Comparison of ENCODE assay signal across 24 cellular contexts in genomic region chr4:110628321-110629213, GRCh38. TPM values are rescaled to one million over a fixed set of nuclear protein-coding genes. Genes with fewer than 3 reads are reported as not detected.
DNase-seq lines count a peak whose midpoint lies in the region; TF ChIP-seq lines count a peak whose summit lies in the region.
"Had no signal": no experiment of that assay in that cellular context is flagged by ENCODE, and none has a peak within 500 bp of the region (broad histone marks: within the 10 kb centered on the region; RNA-seq: fewer than 3 reads in every experiment).

No MANE protein-coding gene starts in this region.

- CTCF ChIA-PET in A673 (lab: Charles Lee) = no interaction called here

- intact Hi-C loops in activated T-helper 1 cell treated with anti-CD3 and anti-CD28 coated beads, Interleukin-12 subunit alpha, Interleukin-12 subunit beta, Interleukin-2, Interleukin-4 antibody, amounts not matched to agents 30 ng/mL and 10 ng/mL and 1 ng/mL, durations not matched to agents 14 hours and 24 hours and 36 hours (cut with micrococcal nuclease) = loop anchor here (5.0 kb wide), 1 partner anchor 1889 kb away; the partner anchor contains the start of gene NEUROG2
- intact Hi-C loops in A673 (cut with micrococcal nuclease; ENCODE audit: unreplicated experiment) = no loop called here

- H2BK12ac ChIP-seq in trophoblast cell (ENCODE audit: low read length) = no peak overlapping the region

- H3K4me1 ChIP-seq in trophoblast cell (ENCODE audit: control insufficient read depth in 1 of 2, insufficient read depth in 2 of 2, low read length in 2 of 2) (peaks cover 8 to 10% of the 10 kb centered on the region in 2 experiments), A673 (ENCODE audit: insufficient read depth, low read length, poor library complexity, severe bottlenecking) (peaks cover 13% of the 10 kb centered on the region)

- H3K4me2 ChIP-seq in trophoblast cell (ENCODE audit: low read length) = peak overlapping the region; percentile 30

- no peak overlapping the region for H3K4me3 Mint-ChIP-seq in activated T-helper 1 cell treated with anti-CD3 and anti-CD28 coated beads, Interleukin-12 subunit alpha, Interleukin-12 subunit beta, Interleukin-2, Interleukin-4 antibody, amounts not matched to agents 30 ng/mL and 10 ng/mL and 1 ng/mL, durations not matched to agents 14 hours and 24 hours and 36 hours
- H3K4me3 Mint-ChIP-seq: activated naive CD4-positive, alpha-beta T cell treated with anti-CD3 and anti-CD28 coated beads, Interleukin-2, amount 50 U/mL, for 24 hours had no signal

- no peak overlapping the region for H2AFZ ChIP-seq in trophoblast cell (ENCODE audit: insufficient read depth, low read length, poor library complexity)

- peaks cover 77% of the 10 kb centered on the region for H3K27me3 ChIP-seq in trophoblast cell (ENCODE audit: insufficient read depth, low read length)
- H3K27me3 ChIP-seq in A673 (replicated peaks; ENCODE audit: insufficient read depth, low read depth, low read length, poor library complexity) = peaks cover 4% of the 10 kb centered on the region
- H3K27me3 ChIP-seq: MG63 had no signal

- H3K9ac ChIP-seq in trophoblast cell (ENCODE audit: low read length) = no peak overlapping the region

- no peak for TF ChIP-seq CTCF in A673 (conservative IDR thresholded peaks at IDR 0.05; ENCODE audit: low read depth, low read length)

- no peak overlapping the region for H2BK120ac ChIP-seq in trophoblast cell (ENCODE audit: insufficient read depth, low read length, poor library complexity)

- WGBS in trophoblast cell (ENCODE audit: extremely low coverage, insufficient coverage, insufficient read length) = no CpG with 5 or more reads among the region's 33 CpGs

- no peak overlapping the region for H4K91ac ChIP-seq in trophoblast cell (ENCODE audit: low read depth, low read length)

- DNase-seq in NCI-H748 (lab: John Stamatoyannopoulos, UW; ENCODE audit: unreplicated experiment) (peak; percentile 24), NCI-H748 treated with DMSO at 0.1 percent for 48 hours (lab: John Stamatoyannopoulos, UW) (no peak), trophoblast cell (peak in 1 of 2 donors; percentile 22), NCI-H69 (lab: John Stamatoyannopoulos, UW) (no peak), DMS 273 treated with DMSO at 0.1 percent for 48 hours (lab: John Stamatoyannopoulos, UW) (no peak), A673 (ENCODE audit: low spot score) (no peak)
- DNase-seq in activated T-helper 1 cell treated with anti-CD3 and anti-CD28 coated beads, Interleukin-12 subunit alpha, Interleukin-12 subunit beta, Interleukin-2, Interleukin-4 antibody, amounts not matched to agents 30 ng/mL and 10 ng/mL and 1 ng/mL, durations not matched to agents 14 hours and 24 hours and 36 hours (ENCODE audit: low spot score) = no peak
- DNase-seq: 8988T; C1 segment of cervical spinal cord; DMS79; effector memory CD4-positive, alpha-beta T cell; lower lobe of right lung; MG63; NCI-H2081 treated with DMSO at 0.1 percent for 48 hours; NCI-H82; RPMI8226; sigmoid colon; stimulated activated CD4-positive, alpha-beta T cell treated with anti-CD3 and anti-CD28 coated beads, Interleukin-4, amount 100 ng/mL, for 1 hour; T-cell; tibial artery; WERI-Rb-1 had no signal

- no peak overlapping the region for H3K14ac ChIP-seq in trophoblast cell (ENCODE audit: low read length)

- no peak overlapping the region for H2BK5ac ChIP-seq in trophoblast cell (ENCODE audit: low read depth, low read length, poor library complexity)

- POLR2A ChIA-PET in A673 (lab: Charles Lee; ENCODE audit: low non-redundant PET) = no interaction called here

- peaks cover 2% of the 10 kb centered on the region for H3K9me3 ChIP-seq in iPS-18c (ENCODE audit: control insufficient read depth, insufficient read depth, low read length)
- H3K9me3 ChIP-seq in trophoblast cell (ENCODE audit: insufficient read depth, low read depth, low read length) = peaks cover 6% of the 10 kb centered on the region
- H3K9me3 ChIP-seq in A673 (ENCODE audit: low read depth, low read length, poor library complexity, severe bottlenecking) = no peaks in the 10 kb centered on the region
- H3K9me3 ChIP-seq: lower lobe of right lung, MG63, sigmoid colon, tibial artery had no signal

- H3K79me1 ChIP-seq in trophoblast cell (ENCODE audit: low read length) = no peaks in the 10 kb centered on the region

- BruUV-seq in A673 (replicated peaks; lab: Mats Ljungman, UMichigan) = no TSS peak

- no peak overlapping the region for H4K12ac ChIP-seq in trophoblast cell (ENCODE audit: low read depth, low read length)

- peaks cover 5% of the 10 kb centered on the region for H3K36me3 Mint-ChIP-seq in activated T-helper 1 cell treated with anti-CD3 and anti-CD28 coated beads, Interleukin-12 subunit alpha, Interleukin-12 subunit beta, Interleukin-2, Interleukin-4 antibody, amounts not matched to agents 30 ng/mL and 10 ng/mL and 1 ng/mL, durations not matched to agents 14 hours and 24 hours and 36 hours (ENCODE audit: low read depth)

- peaks cover 12% of the 10 kb centered on the region for H3K9me3 Mint-ChIP-seq in activated T-helper 1 cell treated with anti-CD3 and anti-CD28 coated beads, Interleukin-12 subunit alpha, Interleukin-12 subunit beta, Interleukin-2, Interleukin-4 antibody, amounts not matched to agents 30 ng/mL and 10 ng/mL and 1 ng/mL, durations not matched to agents 14 hours and 24 hours and 36 hours

- H3K36me3 ChIP-seq in trophoblast cell (ENCODE audit: control insufficient read depth in 1 of 2, insufficient read depth in 2 of 2, low read length in 2 of 2) = no peaks in the 10 kb centered on the region
- H3K36me3 ChIP-seq in A673 (ENCODE audit: insufficient read depth, low read length, poor library complexity, severe bottlenecking) = no peaks in the 10 kb centered on the region
- H3K36me3 ChIP-seq: cardiac muscle cell, lower lobe of right lung, MG63, sigmoid colon, tibial artery, WERI-Rb-1 had no signal

- H3K4me3 ChIP-seq in iPS-18c (ENCODE audit: insufficient read depth, low read depth, low read length) (peak overlapping the region; percentile 32), trophoblast cell (ENCODE audit: low read depth, low read length) (no peak overlapping the region), A673 (ENCODE audit: low read depth, low read length, poor library complexity, severe bottlenecking) (no peak overlapping the region)
- H3K4me3 ChIP-seq: cardiac muscle cell, lower lobe of right lung, MG63, sigmoid colon, tibial artery had no signal

- H3K23ac ChIP-seq in trophoblast cell (ENCODE audit: low read length) = no peak overlapping the region

- H3K79me2 ChIP-seq in trophoblast cell (ENCODE audit: control insufficient read depth, insufficient read depth, low read length, poor library complexity) = no peaks in the 10 kb centered on the region

- no peak overlapping the region for H3K18ac ChIP-seq in trophoblast cell (ENCODE audit: low read length)

- H3K4me1 Mint-ChIP-seq in activated T-helper 1 cell treated with anti-CD3 and anti-CD28 coated beads, Interleukin-12 subunit alpha, Interleukin-12 subunit beta, Interleukin-2, Interleukin-4 antibody, amounts not matched to agents 30 ng/mL and 10 ng/mL and 1 ng/mL, durations not matched to agents 14 hours and 24 hours and 36 hours (ENCODE audit: low read depth) = peaks cover 5% of the 10 kb centered on the region

- peaks cover 81% of the 10 kb centered on the region for H3K27me3 Mint-ChIP-seq in activated T-helper 1 cell treated with anti-CD3 and anti-CD28 coated beads, Interleukin-12 subunit alpha, Interleukin-12 subunit beta, Interleukin-2, Interleukin-4 antibody, amounts not matched to agents 30 ng/mL and 10 ng/mL and 1 ng/mL, durations not matched to agents 14 hours and 24 hours and 36 hours (ENCODE audit: insufficient read depth)

- no peak overlapping the region for H2AK5ac ChIP-seq in trophoblast cell (ENCODE audit: low read length)

- H3K27ac ChIP-seq in trophoblast cell (ENCODE audit: low read depth, low read length) (no peak overlapping the region), A673 (ENCODE audit: low read depth, low read length, poor library complexity, severe bottlenecking) (no peak overlapping the region)
- H3K27ac ChIP-seq: cardiac muscle cell, lower lobe of right lung, tibial artery, WERI-Rb-1 had no signal

- H4K8ac ChIP-seq in trophoblast cell (ENCODE audit: low read depth, low read length) = no peak overlapping the region

- H3K27ac Mint-ChIP-seq in activated T-helper 1 cell treated with anti-CD3 and anti-CD28 coated beads, Interleukin-12 subunit alpha, Interleukin-12 subunit beta, Interleukin-2, Interleukin-4 antibody, amounts not matched to agents 30 ng/mL and 10 ng/mL and 1 ng/mL, durations not matched to agents 14 hours and 24 hours and 36 hours = peak overlapping the region; percentile 52
- H3K27ac Mint-ChIP-seq: T-cell had no signal

- H3K4ac ChIP-seq in trophoblast cell (ENCODE audit: low read depth, low read length) = no peak overlapping the region

RNA-seq across cellular contexts. Expression of gene PITX2, which starts 5.7 kb away (rescaled TPM):
- total RNA-seq in activated T-helper 1 cell treated with anti-CD3 and anti-CD28 coated beads, Interleukin-12 subunit alpha, Interleukin-12 subunit beta, Interleukin-2, Interleukin-4 antibody, amounts not matched to agents 30 ng/mL and 10 ng/mL and 1 ng/mL, durations not matched to agents 14 hours and 24 hours and 36 hours = not detected in 2 replicates
- polyA plus RNA-seq in trophoblast cell (2013) = 3.1 and 3.4 TPM in 2 replicates
- total RNA-seq in A673 (2021) = 0.90 and 2.0 TPM in 2 replicates
- total RNA-seq: lower lobe of right lung, T-cell had no signal
